Comparison of ENCODE assay signal across 8 cellular contexts in genomic region chr1:234969630-234970370, GRCh38.
DNase-seq lines count a peak whose midpoint lies in the region; ATAC-seq and TF ChIP-seq lines count a peak whose summit lies in the region.

No MANE protein-coding gene starts in this region.

- in situ Hi-C loops in G401 (cut with HindIII; ENCODE audit: low sequenced_read_pairs), result loop anchor here (25.0 kb wide), 1 partner anchor 118 kb away; no protein-coding TSS in a partner anchor

- no peaks in the 10 kb centered on the region for H3K36me3 ChIP-seq in right lobe of liver

- TF ChIP-seq CTCF in coronary artery (IDR thresholded peaks at IDR 0.05), result no peak
- no peak for TF ChIP-seq CTCF in right lobe of liver (IDR thresholded peaks at IDR 0.05)
- no peak for TF ChIP-seq CTCF in endothelial cell (IDR thresholded peaks at IDR 0.05; ENCODE audit: unreplicated experiment)

- no peaks in the 10 kb centered on the region for H3K36me3 Mint-ChIP-seq in endothelial cell (ENCODE audit: low read depth, unreplicated experiment)

- no peaks in the 10 kb centered on the region for H3K27me3 ChIP-seq in right lobe of liver

- no peak overlapping the region for H3K4me3 Mint-ChIP-seq in endothelial cell (ENCODE audit: unreplicated experiment)

- DNase-seq in G401 (ENCODE audit: low spot score), result peak; percentile 53
- DNase-seq in NCI-H510A (lab: John Stamatoyannopoulos, UW), result peak; percentile 75
- DNase-seq in coronary artery (ENCODE audit: low spot score), result peak; percentile 81
- DNase-seq in right lobe of liver, result peak; percentile 81 to 88 (median 88)
- peak; percentile 73 for DNase-seq in superior temporal gyrus (ENCODE audit: extremely low spot score)
- DNase-seq in endothelial cell (ENCODE audit: low spot score), result no peak

- peaks cover 0 to 69% (median 31%) of the 10 kb centered on the region in 4 donors for H3K4me1 ChIP-seq in right lobe of liver

- peaks cover 34% of the 10 kb centered on the region for H3K4me1 Mint-ChIP-seq in endothelial cell (ENCODE audit: unreplicated experiment)

- H3K27me3 Mint-ChIP-seq in endothelial cell (ENCODE audit: unreplicated experiment), result peaks cover 3% of the 10 kb centered on the region

- peak; percentile 69 for TF ChIP-seq POLR2A in right lobe of liver (IDR thresholded peaks at IDR 0.05)

- ATAC-seq in right lobe of liver (peak; percentile 38 to 69 (median 54)), HG02678 (IDR thresholded peaks at IDR 0.05; ENCODE audit: unreplicated experiment) (no peak), GM19395 (IDR thresholded peaks at IDR 0.05; ENCODE audit: unreplicated experiment) (no peak)

- H3K27ac ChIP-seq in coronary artery (peak overlapping the region; percentile 93 to 94), right lobe of liver (peak overlapping the region; percentile 95 to 99 (median 98))

- 8% methylated on average over 27 of the region's 36 CpGs for WGBS in right lobe of liver (ENCODE audit: insufficient coverage, low coverage, low lambda C conversion rate, missing lambda C conversion rate)

- H3K9me3 ChIP-seq in right lobe of liver, result no peaks in the 10 kb centered on the region

- intact Hi-C loops in right lobe of liver (cut with DNase I), result loop anchor here (10.0 kb wide), 4 partner anchors 105 to 435 kb away; partner anchors contain the start of gene IRF2BP2 (in 1 of the 2)

- H3K9me3 Mint-ChIP-seq in endothelial cell (ENCODE audit: unreplicated experiment), result no peaks in the 10 kb centered on the region

- H3K4me3 ChIP-seq in coronary artery, result peak overlapping the region; percentile 64
- H3K4me3 ChIP-seq in right lobe of liver, result peak overlapping the region; percentile 19 to 47 (median 39)

- no peak overlapping the region for H3K27ac Mint-ChIP-seq in endothelial cell (ENCODE audit: unreplicated experiment)

Comparison
In these comparisons a context has a peak if more than half of its experiments do, and no peak if none do; other contexts are left out.
1. ATAC-seq: peak in right lobe of liver (4 of 4); none in HG02678 (single experiment) and GM19395 (single experiment).